29 cellular contexts compared by ENCODE assay signal in genomic region chr2:235003096-235003775, GRCh38. TPM values are rescaled to one million over a fixed set of nuclear protein-coding genes. Genes with fewer than 3 reads are reported as not detected.
DNase-seq lines count a peak whose midpoint lies in the region; ATAC-seq, FAIRE-seq and TF ChIP-seq lines count a peak whose summit lies in the region.
"Had no signal": no experiment of that assay in that cellular context is flagged by ENCODE, and none has a peak within 500 bp of the region (broad histone marks: within the 10 kb centered on the region; RNA-seq: fewer than 3 reads in every experiment).

No MANE protein-coding gene starts in this region.

- POLR2A ChIA-PET in H1 (lab: Charles Lee; ENCODE audit: partially characterized antibody): no interaction called here

- H3K9me3 ChIP-seq in H1 (ENCODE audit: insufficient read depth in 2 of 2, low read depth in 1 of 2, low read length in 1 of 2) (no peaks in the 10 kb centered on the region), mucosa of descending colon (no peaks in the 10 kb centered on the region), gastrocnemius medialis (no peaks in the 10 kb centered on the region)
- H3K9me3 ChIP-seq: breast epithelium, Peyer's patch, SJSA1, thyroid gland had no signal

- peaks cover 0 to 94% of the 10 kb centered on the region in 2 experiments; a peak in 2 of 4 replicates for H3K79me2 ChIP-seq in H1 (ENCODE audit: control insufficient read depth in 1 of 2, insufficient read depth in 2 of 2, low read length in 2 of 2)

- in situ Hi-C loops in gastrocnemius medialis (cut with MboI; ENCODE audit: low sequenced_read_pairs in 4 of 4): no loop called here

- H3K27ac ChIP-seq in H1 (ENCODE audit: low read depth, low read length) (no peak overlapping the region), gastrocnemius medialis (peak overlapping the region; percentile 42 to 79 (median 70))
- H3K27ac ChIP-seq: breast epithelium, SJSA1, thyroid gland had no signal

- no peak overlapping the region for H2AK5ac ChIP-seq in H1 (ENCODE audit: low read depth, low read length)

- H3K4ac ChIP-seq in H1 (replicated peaks; ENCODE audit: insufficient read length, low read depth, low read length): no peak overlapping the region

- H3K27me3 Mint-ChIP-seq in HFFc6 (ENCODE audit: insufficient read depth): peaks cover 21% of the 10 kb centered on the region
- peaks cover 10% of the 10 kb centered on the region for H3K27me3 Mint-ChIP-seq in stimulated activated memory B cell treated with anti-CD40 and anti-IgM and Interleukin-4, amounts not matched to agents 10 μg/mL and 1 μg/mL and 100 μg/mL, for 72 hours
- H3K27me3 Mint-ChIP-seq: activated CD4-positive, alpha-beta T cell treated with anti-CD3 and anti-CD28 coated beads for 36 hours; activated CD8-positive, alpha-beta T cell treated with anti-CD3 and anti-CD28 coated beads for 36 hours; activated naive CD4-positive, alpha-beta T cell treated with anti-CD3 and anti-CD28 coated beads, Interleukin-2, amount 50 U/mL, for 24 hours; naive B cell; stimulated activated naive CD8-positive, alpha-beta T cell treated with anti-CD3 and anti-CD28 coated beads, Interleukin-15, amount 100 ng/mL, for 72 hours had no signal

- no peak for TF ChIP-seq CTCF in HFFc6 (IDR thresholded peaks at IDR 0.05)
- no peak for TF ChIP-seq CTCF in H1 (IDR thresholded peaks at IDR 0.05; ENCODE audit: control extremely low read depth in 1 of 3, insufficient read depth in 1 of 3, low read depth in 1 of 3, low read length in 3 of 3)
- no peak for TF ChIP-seq CTCF in mucosa of descending colon (IDR thresholded peaks at IDR 0.05)
- no peak for TF ChIP-seq CTCF in gastrocnemius medialis (IDR thresholded peaks at IDR 0.05 in 4 of 5, conservative IDR thresholded peaks at IDR 0.05 in 1 of 5)

- 0 out of 2 replicates have a peak overlapping the region, but pooled peaks have one; percentile 56 for H2BK5ac ChIP-seq in H1 (ENCODE audit: low read depth, low read length)

- ATAC-seq in mucosa of descending colon (no peak), gastrocnemius medialis (peak in 1 of 2 donors; percentile 5), GM18502 (IDR thresholded peaks at IDR 0.05; ENCODE audit: poor library complexity, unreplicated experiment) (no peak)
- ATAC-seq in stimulated activated memory B cell treated with anti-CD40 and anti-IgM and Interleukin-4, amounts not matched to agents 10 μg/mL and 1 μg/mL and 100 μg/mL, for 72 hours: no peak
- ATAC-seq: activated CD4-positive, alpha-beta T cell treated with anti-CD3 and anti-CD28 coated beads for 36 hours; activated CD8-positive, alpha-beta T cell treated with anti-CD3 and anti-CD28 coated beads for 36 hours; GM12878; stimulated activated naive CD8-positive, alpha-beta T cell treated with anti-CD3 and anti-CD28 coated beads, Interleukin-15, amount 100 ng/mL, for 72 hours had no signal

- no peak overlapping the region for H3K4me3 Mint-ChIP-seq in HFFc6
- no peak overlapping the region for H3K4me3 Mint-ChIP-seq in stimulated activated memory B cell treated with anti-CD40 and anti-IgM and Interleukin-4, amounts not matched to agents 10 μg/mL and 1 μg/mL and 100 μg/mL, for 72 hours
- H3K4me3 Mint-ChIP-seq: activated CD4-positive, alpha-beta T cell treated with anti-CD3 and anti-CD28 coated beads for 36 hours; activated CD8-positive, alpha-beta T cell treated with anti-CD3 and anti-CD28 coated beads for 36 hours; activated naive CD4-positive, alpha-beta T cell treated with anti-CD3 and anti-CD28 coated beads, Interleukin-2, amount 50 U/mL, for 24 hours; activated T-helper 1 cell treated with anti-CD3 and anti-CD28 coated beads, Interleukin-12 subunit alpha, Interleukin-12 subunit beta, Interleukin-2, Interleukin-4 antibody, amounts not matched to agents 30 ng/mL and 10 ng/mL and 1 ng/mL, durations not matched to agents 14 hours and 24 hours and 36 hours; H9; stimulated activated naive CD8-positive, alpha-beta T cell treated with anti-CD3 and anti-CD28 coated beads, Interleukin-15, amount 100 ng/mL, for 72 hours had no signal

- peaks cover 0 to 10% (median 0%) of the 10 kb centered on the region in 4 experiments; a peak in 2 of 8 replicates for H3K36me3 ChIP-seq in H1 (ENCODE audit: control insufficient read depth in 2 of 4, insufficient read depth in 4 of 4, low read length in 3 of 4)
- H3K36me3 ChIP-seq in mucosa of descending colon (ENCODE audit: low read depth): no peaks in the 10 kb centered on the region
- no peaks in the 10 kb centered on the region for H3K36me3 ChIP-seq in gastrocnemius medialis
- H3K36me3 ChIP-seq: breast epithelium, Peyer's patch, thyroid gland had no signal

- 0 out of 2 replicates have a peak overlapping the region, but pooled peaks have one; percentile 27 for H2BK12ac ChIP-seq in H1 (ENCODE audit: low read depth, low read length)

- H3K56ac ChIP-seq in H1 (replicated peaks; ENCODE audit: insufficient read length, low read depth, low read length): no peak overlapping the region

- H3K23ac ChIP-seq in H1 (ENCODE audit: insufficient read length): no peak overlapping the region

- no peaks in the 10 kb centered on the region for H3K23me2 ChIP-seq in H1 (ENCODE audit: low read depth, low read length)

- H3K4me3 ChIP-seq in H1 (ENCODE audit: extremely low read depth in 1 of 4, insufficient read depth in 2 of 4, low read depth in 3 of 4, low read length in 4 of 4) (no peak overlapping the region), mucosa of descending colon (no peak overlapping the region), gastrocnemius medialis (no peak overlapping the region)
- H3K4me3 ChIP-seq: breast epithelium, GM12878, Peyer's patch, SJSA1, thyroid gland had no signal

- no peak overlapping the region for H2BK20ac ChIP-seq in H1 (ENCODE audit: low read length)

- no peak overlapping the region for H2BK120ac ChIP-seq in H1 (replicated peaks; ENCODE audit: low read depth, low read length)

- peaks cover 42% of the 10 kb centered on the region for H3K79me1 ChIP-seq in H1 (ENCODE audit: low read depth, low read length)

- intact Hi-C loops in mucosa of descending colon (cut with DNase I, micrococcal nuclease) (no loop called here), gastrocnemius medialis (cut with DNase I; ENCODE audit: low total_unique reads) (no loop called here)

- TF ChIP-seq EP300 in H1 (IDR thresholded peaks at IDR 0.05; ENCODE audit: borderline replicate concordance in 1 of 2, low read depth in 2 of 2, low read length in 2 of 2): no peak

- no peak overlapping the region for H2AFZ ChIP-seq in H1 (ENCODE audit: low read length)

- TF ChIP-seq RAD21 in H1 (IDR thresholded peaks at IDR 0.05 in 1 of 2, conservative IDR thresholded peaks at IDR 0.05 in 1 of 2; ENCODE audit: low read depth in 2 of 2, low read length in 2 of 2): no peak

- FAIRE-seq in H1 (lab: Jason Lieb, UNC): no peak
- FAIRE-seq: GM12878, small intestine had no signal

- peaks cover 71% of the 10 kb centered on the region for H3K36me3 Mint-ChIP-seq in HFFc6 (ENCODE audit: low read depth)
- H3K36me3 Mint-ChIP-seq in stimulated activated memory B cell treated with anti-CD40 and anti-IgM and Interleukin-4, amounts not matched to agents 10 μg/mL and 1 μg/mL and 100 μg/mL, for 72 hours: no peaks in the 10 kb centered on the region
- H3K36me3 Mint-ChIP-seq: activated naive CD4-positive, alpha-beta T cell treated with anti-CD3 and anti-CD28 coated beads, Interleukin-2, amount 50 U/mL, for 24 hours; naive B cell had no signal

- H3K9ac ChIP-seq in H1 (replicated peaks in 1 of 4; ENCODE audit: extremely low read depth in 1 of 4, low read depth in 3 of 4, low read length in 3 of 4): no peak overlapping the region

- peaks cover 4 to 41% (median 25%) of the 10 kb centered on the region in 4 experiments for H3K4me1 ChIP-seq in H1 (replicated peaks in 1 of 4; ENCODE audit: control insufficient read depth in 3 of 4, insufficient read depth in 4 of 4, low read length in 3 of 4)
- H3K4me1 ChIP-seq in mucosa of descending colon (ENCODE audit: low read depth): peaks cover 48% of the 10 kb centered on the region
- peaks cover 31 to 37% of the 10 kb centered on the region in 2 donors for H3K4me1 ChIP-seq in gastrocnemius medialis

- H4K20me1 ChIP-seq in H1 (replicated peaks in 1 of 2; ENCODE audit: control insufficient read depth in 1 of 2, insufficient read depth in 2 of 2, low read length in 2 of 2): peaks cover 8 to 15% of the 10 kb centered on the region in 2 experiments

- H2BK15ac ChIP-seq in H1 (ENCODE audit: low read length): peak overlapping the region; percentile 5; the same call in 1 of the 2 replicates

- no peak overlapping the region for H4K91ac ChIP-seq in H1 (replicated peaks; ENCODE audit: insufficient read length, low read length)

- H3K4me1 Mint-ChIP-seq in HFFc6 (ENCODE audit: low read depth): peaks cover 53% of the 10 kb centered on the region
- H3K4me1 Mint-ChIP-seq in stimulated activated memory B cell treated with anti-CD40 and anti-IgM and Interleukin-4, amounts not matched to agents 10 μg/mL and 1 μg/mL and 100 μg/mL, for 72 hours: peaks cover 7% of the 10 kb centered on the region
- H3K4me1 Mint-ChIP-seq: activated CD4-positive, alpha-beta T cell treated with anti-CD3 and anti-CD28 coated beads for 36 hours; activated naive CD4-positive, alpha-beta T cell treated with anti-CD3 and anti-CD28 coated beads, Interleukin-2, amount 50 U/mL, for 24 hours; stimulated activated naive CD8-positive, alpha-beta T cell treated with anti-CD3 and anti-CD28 coated beads, Interleukin-15, amount 100 ng/mL, for 72 hours had no signal

- TF ChIP-seq POLR2A in H1 (IDR thresholded peaks at IDR 0.05; ENCODE audit: control extremely low read depth in 1 of 2, low read depth in 2 of 2, low read length in 2 of 2): no peak
- no peak for TF ChIP-seq POLR2A in gastrocnemius medialis (IDR thresholded peaks at IDR 0.05)

- CTCF ChIA-PET in H1 (lab: Charles Lee; ENCODE audit: partially characterized antibody): interaction anchor here (0.5 to 1.2 kb wide), 2 partner anchors 18 to 1069 kb away, joined by 3 to 4 read pairs; no protein-coding TSS in a partner anchor

- H3K14ac ChIP-seq in H1 (ENCODE audit: insufficient read length): no peak overlapping the region

- no peak overlapping the region for H4K5ac ChIP-seq in H1 (ENCODE audit: insufficient read length, low read depth, low read length)

- no peak overlapping the region; the same call in 1 of the 2 replicates for H4K8ac ChIP-seq in H1 (ENCODE audit: extremely low read depth, insufficient read depth, low read length)

- H3K27me3 ChIP-seq in H1 (replicated peaks in 1 of 4; ENCODE audit: control insufficient read depth in 3 of 4, extremely low read depth in 1 of 4, insufficient read depth in 3 of 4, low read length in 3 of 4) (no peaks in the 10 kb centered on the region), gastrocnemius medialis (no peaks in the 10 kb centered on the region)
- H3K27me3 ChIP-seq: breast epithelium, Peyer's patch, SJSA1, thyroid gland had no signal

- H3K18ac ChIP-seq in H1 (ENCODE audit: extremely low read depth, low read length): no peak overlapping the region

- WGBS in H1 (ENCODE audit: extremely low coverage in 1 of 2, insufficient coverage in 1 of 2, insufficient read length in 1 of 2, insufficient replicate concordance in 2 of 2, low coverage in 1 of 2, low lambda C conversion rate in 2 of 2, missing lambda C conversion rate in 1 of 2), 2 experiments: 86% methylated on average over 12 of the region's 12 CpGs; no CpG with 5 or more reads in 1 of the 2 experiments

- DNase-seq in HFFc6 (no peak), H1 (ENCODE audit: low read depth in 1 of 2, low spot score in 2 of 2) (no peak), mucosa of descending colon (peak in 2 of 3 donors; percentile 4 to 29), gastrocnemius medialis (no peak), NCI-H1092 (lab: John Stamatoyannopoulos, UW) (no peak), KG1 (lab: John Stamatoyannopoulos, UW) (no peak)
- DNase-seq: ACHN; activated CD4-positive, alpha-beta T cell treated with anti-CD3 and anti-CD28 coated beads for 36 hours; activated CD8-positive, alpha-beta memory T cell treated with anti-CD3 and anti-CD28 coated beads, Interleukin-2, amount 50 U/mL, for 48 hours; activated CD8-positive, alpha-beta T cell treated with anti-CD3 and anti-CD28 coated beads for 36 hours; amygdala; effector CD4-positive, alpha-beta T cell; H9; Kasumi-1; naive B cell; NCI-H146; Peyer's patch; retina; small intestine; stimulated activated naive CD8-positive, alpha-beta T cell treated with anti-CD3 and anti-CD28 coated beads, Interleukin-15, amount 100 ng/mL, for 72 hours; T-helper 9 cell; thyroid gland had no signal

- peak overlapping the region; percentile 64; the same call in 1 of the 2 replicates for H3K27ac Mint-ChIP-seq in HFFc6
- H3K27ac Mint-ChIP-seq in stimulated activated memory B cell treated with anti-CD40 and anti-IgM and Interleukin-4, amounts not matched to agents 10 μg/mL and 1 μg/mL and 100 μg/mL, for 72 hours: no peak overlapping the region
- H3K27ac Mint-ChIP-seq: activated CD4-positive, alpha-beta T cell treated with anti-CD3 and anti-CD28 coated beads for 36 hours; activated CD8-positive, alpha-beta T cell treated with anti-CD3 and anti-CD28 coated beads for 36 hours; activated naive CD4-positive, alpha-beta T cell treated with anti-CD3 and anti-CD28 coated beads, Interleukin-2, amount 50 U/mL, for 24 hours; activated T-helper 1 cell treated with anti-CD3 and anti-CD28 coated beads, Interleukin-12 subunit alpha, Interleukin-12 subunit beta, Interleukin-2, Interleukin-4 antibody, amounts not matched to agents 30 ng/mL and 10 ng/mL and 1 ng/mL, durations not matched to agents 14 hours and 24 hours and 36 hours; stimulated activated naive CD8-positive, alpha-beta T cell treated with anti-CD3 and anti-CD28 coated beads, Interleukin-15, amount 100 ng/mL, for 72 hours had no signal

- H3K4me2 ChIP-seq in H1 (ENCODE audit: insufficient read depth in 1 of 2, low read depth in 2 of 2, low read length in 2 of 2): no peak overlapping the region

- H3K9me3 Mint-ChIP-seq in HFFc6: no peaks in the 10 kb centered on the region
- no peaks in the 10 kb centered on the region for H3K9me3 Mint-ChIP-seq in stimulated activated memory B cell treated with anti-CD40 and anti-IgM and Interleukin-4, amounts not matched to agents 10 μg/mL and 1 μg/mL and 100 μg/mL, for 72 hours
- H3K9me3 Mint-ChIP-seq: activated CD8-positive, alpha-beta T cell treated with anti-CD3 and anti-CD28 coated beads for 36 hours; activated naive CD4-positive, alpha-beta T cell treated with anti-CD3 and anti-CD28 coated beads, Interleukin-2, amount 50 U/mL, for 24 hours; activated T-helper 1 cell treated with anti-CD3 and anti-CD28 coated beads, Interleukin-12 subunit alpha, Interleukin-12 subunit beta, Interleukin-2, Interleukin-4 antibody, amounts not matched to agents 30 ng/mL and 10 ng/mL and 1 ng/mL, durations not matched to agents 14 hours and 24 hours and 36 hours; H9; stimulated activated naive CD8-positive, alpha-beta T cell treated with anti-CD3 and anti-CD28 coated beads, Interleukin-15, amount 100 ng/mL, for 72 hours had no signal

RNA-seq across cellular contexts. Expression of gene SH3BP4, which starts 51.4 kb away (rescaled TPM):
- 10 to 100 TPM; 82.3 to 98.7 (median 87.8) TPM for total RNA-seq in HFFc6 (2021; fragmentation: NEBNext Ultra II Directional; extraction: Animal tissue kit (Norgen Biotek cat#: 25700))
- total RNA-seq in H1 (2021; fragmentation: NEBNext Ultra II Directional; extraction: Animal tissue kit (Norgen Biotek cat#: 25700)): 35.4 and 39.4 TPM in 2 replicates
- polyA plus RNA-seq in H1 (2011; rRNA removed): 28.3 and 31.5 TPM in 2 replicates
- polyA plus RNA-seq in H1 (2011; cell fraction: cytosol; rRNA removed): 30.9 TPM
- 43.6 TPM for polyA plus RNA-seq in H1 (2011; cell fraction: nucleus; rRNA removed)
- 25.9 to 31.0 TPM (median 28.9 TPM) in 4 replicates for polyA plus RNA-seq in H1 (2012, experiment 1 of 2)
- 15.9 TPM for polyA plus RNA-seq in H1 (2012, experiment 2 of 2)
- polyA plus RNA-seq in H1 (2013, experiment 1 of 2): 17.7 TPM
- polyA plus RNA-seq in H1 (2013, experiment 2 of 2): 19.1 TPM
- polyA minus RNA-seq in H1 (2011; rRNA and poly(A)+ RNA removed): 86.7 and 93.2 TPM in 2 replicates
- polyA minus RNA-seq in H1 (2011; cell fraction: cytosol; rRNA and poly(A)+ RNA removed): 32.7 TPM
- 35.7 TPM for polyA minus RNA-seq in H1 (2011; cell fraction: nucleus; rRNA and poly(A)+ RNA removed)
- total RNA-seq in mucosa of descending colon (10 to 100 TPM; 18.0 to 30.4 (median 29.6) TPM), gastrocnemius medialis (10 to 100 TPM; 10.2 to 36.9 (median 15.9) TPM)

Comparison
In these comparisons a context has a peak if more than half of its experiments do, and no peak if none do; other contexts are left out.
1. DNase-seq: peak in mucosa of descending colon (2 of 3); none in HFFc6 (single experiment), H1 (0 of 2), gastrocnemius medialis (0 of 2), NCI-H1092 (single experiment) and KG1 (single experiment).